In the genomic region with DNA sequence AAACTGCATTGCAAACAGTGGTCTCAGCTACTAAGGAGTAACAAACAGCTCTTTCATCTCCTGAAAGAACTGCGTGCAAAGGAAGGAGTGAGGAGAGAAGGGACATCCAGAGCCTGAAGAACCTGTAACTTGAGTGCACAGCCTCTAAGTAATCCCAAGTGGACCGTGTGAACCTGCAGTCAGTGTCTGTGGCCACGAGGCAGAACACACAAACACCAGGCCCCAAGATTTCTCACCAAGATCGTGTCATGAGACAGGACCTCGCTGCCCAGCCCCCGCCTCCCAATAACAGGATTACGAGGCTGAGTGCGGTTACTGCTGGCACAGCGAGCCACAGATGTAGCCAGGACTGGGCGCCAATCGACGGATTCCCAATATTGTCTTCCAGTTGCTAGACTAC, we compare ENCODE assay signal across 11 cellular contexts.
DNase-seq lines count a peak whose midpoint lies in the region; TF ChIP-seq lines count a peak whose summit lies in the region.
"Had no signal": no experiment of that assay in that cellular context is flagged by ENCODE, and none has a peak within 500 bp of the region (broad histone marks: within the 10 kb centered on the region; RNA-seq: fewer than 3 reads in every experiment).

No MANE protein-coding gene starts in this region.

- H3K9me3 ChIP-seq in SJSA1 (replicated peaks) (no peaks in the 10 kb centered on the region), esophagus muscularis mucosa (no peaks in the 10 kb centered on the region), tibial artery (no peaks in the 10 kb centered on the region)

- TF ChIP-seq EP300 in esophagus muscularis mucosa (IDR thresholded peaks at IDR 0.05), result no peak

- WGBS in esophagus muscularis mucosa, result 59% methylated on average over 12 of the region's 12 CpGs

- TF ChIP-seq CTCF in esophagus muscularis mucosa (IDR thresholded peaks at IDR 0.05), result no peak
- no peak for TF ChIP-seq CTCF in tibial artery (IDR thresholded peaks at IDR 0.05)

- H3K27me3 ChIP-seq in SJSA1 (replicated peaks), result no peaks in the 10 kb centered on the region
- H3K27me3 ChIP-seq in esophagus muscularis mucosa, result no peaks in the 10 kb centered on the region
- H3K27me3 ChIP-seq in tibial artery, result no peaks in the 10 kb centered on the region
- H3K27me3 ChIP-seq: cardiac muscle cell had no signal

- no peak overlapping the region for H3K27ac Mint-ChIP-seq in activated naive CD4-positive, alpha-beta T cell treated with anti-CD3 and anti-CD28 coated beads for 36 hours

- no peak for TF ChIP-seq POLR2A in esophagus muscularis mucosa (IDR thresholded peaks at IDR 0.05; ENCODE audit: low read depth)

- no peak overlapping the region for H3K4me3 ChIP-seq in SJSA1
- no peak overlapping the region for H3K4me3 ChIP-seq in esophagus muscularis mucosa
- no peak overlapping the region for H3K4me3 ChIP-seq in tibial artery
- H3K4me3 ChIP-seq: cardiac muscle cell had no signal

- CTCF ChIA-PET in activated naive CD4-positive, alpha-beta T cell treated with anti-CD3 and anti-CD28 coated beads for 36 hours (lab: Charles Lee), result no interaction called here

- intact Hi-C loops in esophagus muscularis mucosa (cut with DNase I) (no loop called here), tibial artery (cut with DNase I; ENCODE audit: low total_unique reads) (no loop called here)
- intact Hi-C loops in activated naive CD4-positive, alpha-beta T cell treated with anti-CD3 and anti-CD28 coated beads for 36 hours (cut with micrococcal nuclease), result no loop called here

- DNase-seq in SJSA1 (ENCODE audit: low read depth in 1 of 2, low spot score in 2 of 2), result peak; percentile 16 to 53
- DNase-seq in esophagus muscularis mucosa (ENCODE audit: extremely low spot score), result no peak
- DNase-seq in mucosa of gallbladder (ENCODE audit: low spot score), result peak; percentile 34
- peak; percentile 93 for DNase-seq in tibial artery
- DNase-seq in 8988T, result no peak
- DNase-seq in activated naive CD4-positive, alpha-beta T cell treated with anti-CD3 and anti-CD28 coated beads for 36 hours, result no peak
- DNase-seq in NCI-H2081 (lab: John Stamatoyannopoulos, UW), result no peak
- DNase-seq in activated naive CD4-positive, alpha-beta T cell treated with anti-CD3 and anti-CD28 coated beads, Interleukin-2, amount 50 U/mL, for 16 hours, result no peak
- DNase-seq: activated CD4-positive, alpha-beta T cell treated with anti-CD3 and anti-CD28 coated beads for 1 hour; NCI-H748 treated with DMSO at 0.1 percent for 48 hours had no signal

- H3K36me3 ChIP-seq in SJSA1 (no peaks in the 10 kb centered on the region), esophagus muscularis mucosa (no peaks in the 10 kb centered on the region), tibial artery (no peaks in the 10 kb centered on the region)
- H3K36me3 ChIP-seq: cardiac muscle cell had no signal

- H3K27me3 Mint-ChIP-seq in activated naive CD4-positive, alpha-beta T cell treated with anti-CD3 and anti-CD28 coated beads for 36 hours (ENCODE audit: low read depth), result no peaks in the 10 kb centered on the region

- no peak overlapping the region for H3K4me3 Mint-ChIP-seq in activated naive CD4-positive, alpha-beta T cell treated with anti-CD3 and anti-CD28 coated beads for 36 hours

- H3K4me1 ChIP-seq in SJSA1 (replicated peaks) (peaks cover 47% of the 10 kb centered on the region), esophagus muscularis mucosa (peaks cover 34 to 67% (median 52%) of the 10 kb centered on the region in 4 donors), tibial artery (peaks cover 0 to 78% (median 45%) of the 10 kb centered on the region in 4 donors)

- no peaks in the 10 kb centered on the region for H3K4me1 Mint-ChIP-seq in activated naive CD4-positive, alpha-beta T cell treated with anti-CD3 and anti-CD28 coated beads for 36 hours (ENCODE audit: low read depth)

- H3K27ac ChIP-seq in SJSA1 (peak overlapping the region; percentile 69), esophagus muscularis mucosa (replicated peaks in 1 of 4) (peak overlapping the region; percentile 55 to 73 (median 68)), tibial artery (peak overlapping the region; percentile 65 to 66)
- H3K27ac ChIP-seq: cardiac muscle cell had no signal

- no peaks in the 10 kb centered on the region for H3K36me3 Mint-ChIP-seq in activated naive CD4-positive, alpha-beta T cell treated with anti-CD3 and anti-CD28 coated beads for 36 hours (ENCODE audit: low read depth)

- H3K9me3 Mint-ChIP-seq in activated naive CD4-positive, alpha-beta T cell treated with anti-CD3 and anti-CD28 coated beads for 36 hours, result no peaks in the 10 kb centered on the region

Comparison
In these comparisons a context has a peak if more than half of its experiments do, and no peak if none do; other contexts are left out.
1. DNase-seq: peak in SJSA1 (2 of 2), mucosa of gallbladder (single experiment) and tibial artery (2 of 2); none in esophagus muscularis mucosa (single experiment), 8988T (single experiment), activated naive CD4-positive, alpha-beta T cell treated with anti-CD3 and anti-CD28 coated beads for 36 hours (single experiment), NCI-H2081 (0 of 2) and activated naive CD4-positive, alpha-beta T cell treated with anti-CD3 and anti-CD28 coated beads, Interleukin-2, amount 50 U/mL, for 16 hours (single experiment).
2. Peak in every context shown above with its lines, with median percentiles within 50 percentile points of each other: H3K27ac ChIP-seq.